ENCODE assay signal across 11 cellular contexts in genomic region chr22:21941921-21942320, GRCh38. TPM values are rescaled to one million over a fixed set of nuclear protein-coding genes. Genes with fewer than 3 reads are reported as not detected.
DNase-seq lines count a peak whose midpoint lies in the region; ATAC-seq and TF ChIP-seq lines count a peak whose summit lies in the region.
"Had no signal": no experiment of that assay in that cellular context is flagged by ENCODE, and none has a peak within 500 bp of the region (broad histone marks: within the 10 kb centered on the region; RNA-seq: fewer than 3 reads in every experiment).

No MANE protein-coding gene starts in this region.

- H3K27ac Mint-ChIP-seq in activated naive CD4-positive, alpha-beta T cell treated with anti-CD3 and anti-CD28 coated beads, Interleukin-2, amount 50 U/mL, for 72 hours: peak overlapping the region; percentile 75 to 90
- peak overlapping the region in 8 of 9 donors; percentile 3 to 73 (median 68) for H3K27ac Mint-ChIP-seq in naive thymus-derived CD4-positive, alpha-beta T cell

- H3K27ac ChIP-seq in cingulate gyrus (ENCODE audit: low read depth, low read length): peak overlapping the region; percentile 83
- H3K27ac ChIP-seq in naive thymus-derived CD4-positive, alpha-beta T cell (ENCODE audit: low read depth, low read length): no peak overlapping the region
- peak overlapping the region; percentile 93 to 97 for H3K27ac ChIP-seq in uterus

- no peaks in the 10 kb centered on the region for H3K9me3 Mint-ChIP-seq in activated naive CD4-positive, alpha-beta T cell treated with anti-CD3 and anti-CD28 coated beads, Interleukin-2, amount 50 U/mL, for 72 hours
- no peaks in the 10 kb centered on the region for H3K9me3 Mint-ChIP-seq in naive thymus-derived CD4-positive, alpha-beta T cell
- H3K9me3 Mint-ChIP-seq: IgD-negative memory B cell had no signal

- peaks cover 12 to 13% of the 10 kb centered on the region in 2 donors for H3K4me1 ChIP-seq in naive thymus-derived CD4-positive, alpha-beta T cell (ENCODE audit: control insufficient read depth in 2 of 2, insufficient read depth in 2 of 2, low read length in 2 of 2)
- peaks cover 17 to 30% of the 10 kb centered on the region in 2 donors for H3K4me1 ChIP-seq in uterus

- no peaks in the 10 kb centered on the region for H3K27me3 ChIP-seq in naive thymus-derived CD4-positive, alpha-beta T cell (ENCODE audit: control insufficient read depth in 2 of 2, insufficient read depth in 2 of 2, low read length in 2 of 2)
- H3K27me3 ChIP-seq in uterus: no peaks in the 10 kb centered on the region

- POLR2A ChIA-PET in naive thymus-derived CD4-positive, alpha-beta T cell (lab: Charles Lee): no interaction called here

- H3K4me3 ChIP-seq in naive thymus-derived CD4-positive, alpha-beta T cell (ENCODE audit: low read length): no peak overlapping the region
- no peak overlapping the region for H3K4me3 ChIP-seq in uterus

- H3K4me3 Mint-ChIP-seq in naive thymus-derived CD4-positive, alpha-beta T cell: peak overlapping the region in 2 of 10 donors; percentile 0 to 17
- H3K4me3 Mint-ChIP-seq: B cell, IgD-negative memory B cell had no signal

- H3K36me3 Mint-ChIP-seq in activated naive CD4-positive, alpha-beta T cell treated with anti-CD3 and anti-CD28 coated beads, Interleukin-2, amount 50 U/mL, for 72 hours: no peaks in the 10 kb centered on the region
- H3K36me3 Mint-ChIP-seq in naive thymus-derived CD4-positive, alpha-beta T cell: peaks cover 0 to 8% (median 0%) of the 10 kb centered on the region in 5 donors
- H3K36me3 Mint-ChIP-seq: IgD-negative memory B cell had no signal

- TF ChIP-seq POLR2A in uterus (IDR thresholded peaks at IDR 0.05): no peak
- TF ChIP-seq POLR2A in erythroblast (IDR thresholded peaks at IDR 0.05; ENCODE audit: low read length): no peak

- peaks cover 26 to 54% (median 42%) of the 10 kb centered on the region in 7 donors for H3K4me1 Mint-ChIP-seq in naive thymus-derived CD4-positive, alpha-beta T cell

- no peaks in the 10 kb centered on the region for H3K27me3 Mint-ChIP-seq in naive thymus-derived CD4-positive, alpha-beta T cell
- H3K27me3 Mint-ChIP-seq: B cell, IgD-negative memory B cell had no signal

- H3K36me3 ChIP-seq in naive thymus-derived CD4-positive, alpha-beta T cell (ENCODE audit: control insufficient read depth in 2 of 3, insufficient read depth in 3 of 3, low read length in 3 of 3): peaks cover 0 to 30% (median 0%) of the 10 kb centered on the region in 3 experiments
- H3K36me3 ChIP-seq in uterus: no peaks in the 10 kb centered on the region

- TF ChIP-seq CTCF in uterus (IDR thresholded peaks at IDR 0.05): no peak

- no peaks in the 10 kb centered on the region for H3K9me3 ChIP-seq in naive thymus-derived CD4-positive, alpha-beta T cell (ENCODE audit: control insufficient read depth in 2 of 3, low read length in 3 of 3)
- H3K9me3 ChIP-seq in uterus: no peaks in the 10 kb centered on the region

- intact Hi-C loops in naive thymus-derived CD4-positive, alpha-beta T cell (cut with micrococcal nuclease): no loop called here
- intact Hi-C loops in uterus (cut with DNase I; ENCODE audit: low total_unique reads): no loop called here

- DNase-seq in activated naive CD4-positive, alpha-beta T cell treated with anti-CD3 and anti-CD28 coated beads, Interleukin-2, amount 50 U/mL, for 72 hours (ENCODE audit: low spot score in 2 of 2): no peak
- DNase-seq in activated naive CD4-positive, alpha-beta T cell treated with anti-CD3 and anti-CD28 coated beads, Interleukin-2, amount 50 U/mL, for 16 hours: no peak
- no peak for DNase-seq in naive thymus-derived CD4-positive, alpha-beta T cell
- DNase-seq in uterus: no peak
- DNase-seq in erythroblast (lab: John Stamatoyannopoulos, UW): no peak
- DNase-seq in GM19240 (ENCODE audit: insufficient read length, low spot score): no peak

- CTCF ChIA-PET in naive thymus-derived CD4-positive, alpha-beta T cell (lab: Charles Lee): interaction anchor here (1.3 kb wide), 1 partner anchor 11 kb away, joined by 4 read pairs; the partner anchor contains the start of gene PPM1F

- ATAC-seq in activated naive CD4-positive, alpha-beta T cell treated with anti-CD3 and anti-CD28 coated beads, Interleukin-2, amount 50 U/mL, for 72 hours: no peak
- no peak for ATAC-seq in naive thymus-derived CD4-positive, alpha-beta T cell
- no peak for ATAC-seq in GM18907 (IDR thresholded peaks at IDR 0.05; ENCODE audit: unreplicated experiment)
- ATAC-seq: left colon had no signal

RNA-seq across cellular contexts. Expression of gene PPM1F, which starts 10.7 kb away (rescaled TPM):
- total RNA-seq in activated naive CD4-positive, alpha-beta T cell treated with anti-CD3 and anti-CD28 coated beads, Interleukin-2, amount 50 U/mL, for 72 hours: 10 to 100 TPM; 16.8 to 17.5 TPM
- total RNA-seq in naive thymus-derived CD4-positive, alpha-beta T cell: 10 to 100 TPM; 21.3 to 58.0 (median 27.8) TPM
- polyA plus RNA-seq in naive thymus-derived CD4-positive, alpha-beta T cell: 10 to 100 TPM in 1 of 2 donors, 1 to 10 TPM in 1; 8.8 to 11.5 TPM
- 10 to 100 TPM; 16.2 to 67.3 (median 48.8) TPM for total RNA-seq in uterus

RNA-seq across cellular contexts. Expression of gene TOP3B, which starts 40.7 kb away (rescaled TPM):
- 10 to 100 TPM; 41.4 to 42.7 TPM for total RNA-seq in activated naive CD4-positive, alpha-beta T cell treated with anti-CD3 and anti-CD28 coated beads, Interleukin-2, amount 50 U/mL, for 72 hours
- total RNA-seq in naive thymus-derived CD4-positive, alpha-beta T cell: 10 to 100 TPM; 43.4 to 80.5 (median 59.1) TPM
- 10 to 100 TPM in 1 of 2 donors, 1 to 10 TPM in 1; 8.4 to 16.2 TPM for polyA plus RNA-seq in naive thymus-derived CD4-positive, alpha-beta T cell
- total RNA-seq in uterus: 10 to 100 TPM in 3 of 4 donors, 1 to 10 TPM in 1; 6.2 to 36.4 (median 20.9) TPM
